ENCODE assay signal across 1 cellular context in the genomic region with DNA sequence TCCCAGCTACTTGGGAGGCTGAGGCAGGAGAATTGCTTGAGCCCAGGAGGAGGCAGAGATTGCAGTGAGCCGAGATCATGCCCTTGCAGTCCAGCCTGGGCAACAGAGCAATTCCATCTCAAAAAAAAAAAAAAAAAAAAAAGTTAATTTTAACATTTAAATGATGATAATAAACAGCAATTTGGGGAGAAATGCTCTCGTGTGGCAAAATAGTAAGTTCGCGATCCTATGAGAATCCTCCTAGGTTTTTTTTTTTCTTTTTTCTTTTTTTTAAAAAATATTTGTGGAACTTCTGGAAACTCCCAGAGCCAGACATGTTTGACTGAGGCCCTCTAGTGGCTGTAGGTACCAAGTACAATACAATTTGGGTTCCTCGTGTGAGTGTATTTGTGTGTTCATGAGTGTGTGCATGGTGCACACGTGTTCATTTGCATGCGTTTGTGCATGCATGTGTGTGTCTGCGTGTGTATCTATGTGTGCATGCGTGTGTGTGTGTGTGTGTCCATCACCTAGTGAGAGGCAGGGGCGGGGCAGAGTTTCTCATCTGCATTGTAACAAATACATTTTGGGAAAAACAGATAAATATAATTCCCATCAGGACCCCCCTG.
TF ChIP-seq lines count a peak whose summit lies in the region.

No MANE protein-coding gene starts in this region.

TF ChIP-seq in HCT116, 20 proteins besides CTCF, POLR2A, EP300 and RAD21 (continued from another document):
- TF ChIP-seq REST (IDR thresholded peaks at IDR 0.05; ENCODE audit: low read depth) (no peak), SIN3A (IDR thresholded peaks at IDR 0.05; ENCODE audit: low read depth) (no peak), SRF (IDR thresholded peaks at IDR 0.05; ENCODE audit: low read depth) (no peak), TCF7L2 (IDR thresholded peaks at IDR 0.05; ENCODE audit: borderline replicate concordance, extremely low read depth, insufficient read depth, insufficient read length) (no peak), POLR2AphosphoS5 (IDR thresholded peaks at IDR 0.05; ENCODE audit: low read depth, low read length) (no peak), CBX3 (IDR thresholded peaks at IDR 0.05; ENCODE audit: low read depth) (no peak), ELF1 (IDR thresholded peaks at IDR 0.05; ENCODE audit: borderline replicate concordance, low read depth) (no peak), SP1 (IDR thresholded peaks at IDR 0.05; ENCODE audit: low read depth) (no peak), ZNF274 (IDR thresholded peaks at IDR 0.05; ENCODE audit: low read depth, low read length) (no peak)
- TF ChIP-seq, protein P1, sequence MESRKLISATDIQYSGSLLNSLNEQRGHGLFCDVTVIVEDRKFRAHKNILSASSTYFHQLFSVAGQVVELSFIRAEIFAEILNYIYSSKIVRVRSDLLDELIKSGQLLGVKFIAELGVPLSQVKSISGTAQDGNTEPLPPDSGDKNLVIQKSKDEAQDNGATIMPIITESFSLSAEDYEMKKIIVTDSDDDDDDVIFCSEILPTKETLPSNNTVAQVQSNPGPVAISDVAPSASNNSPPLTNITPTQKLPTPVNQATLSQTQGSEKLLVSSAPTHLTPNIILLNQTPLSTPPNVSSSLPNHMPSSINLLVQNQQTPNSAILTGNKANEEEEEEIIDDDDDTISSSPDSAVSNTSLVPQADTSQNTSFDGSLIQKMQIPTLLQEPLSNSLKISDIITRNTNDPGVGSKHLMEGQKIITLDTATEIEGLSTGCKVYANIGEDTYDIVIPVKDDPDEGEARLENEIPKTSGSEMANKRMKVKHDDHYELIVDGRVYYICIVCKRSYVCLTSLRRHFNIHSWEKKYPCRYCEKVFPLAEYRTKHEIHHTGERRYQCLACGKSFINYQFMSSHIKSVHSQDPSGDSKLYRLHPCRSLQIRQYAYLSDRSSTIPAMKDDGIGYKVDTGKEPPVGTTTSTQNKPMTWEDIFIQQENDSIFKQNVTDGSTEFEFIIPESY (IDR thresholded peaks at IDR 0.05; ENCODE audit: extremely low read depth, insufficient replicate concordance, low read length) = no peak
- TF ChIP-seq, protein P2, sequence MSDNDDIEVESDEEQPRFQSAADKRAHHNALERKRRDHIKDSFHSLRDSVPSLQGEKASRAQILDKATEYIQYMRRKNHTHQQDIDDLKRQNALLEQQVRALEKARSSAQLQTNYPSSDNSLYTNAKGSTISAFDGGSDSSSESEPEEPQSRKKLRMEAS (IDR thresholded peaks at IDR 0.05) = peak; percentile 74
